ENCODE assay signal across 12 cellular contexts in genomic region chr3:71062037-71062919, GRCh38.
DNase-seq lines count a peak whose midpoint lies in the region; ATAC-seq, FAIRE-seq and TF ChIP-seq lines count a peak whose summit lies in the region.
"Had no signal": no experiment of that assay in that cellular context is flagged by ENCODE, and none has a peak within 500 bp of the region (broad histone marks: within the 10 kb centered on the region; RNA-seq: fewer than 3 reads in every experiment).

No MANE protein-coding gene starts in this region.

- no peak overlapping the region for H3K4me3 Mint-ChIP-seq in activated CD4-positive, alpha-beta memory T cell treated with anti-CD3 and anti-CD28 coated beads, Interleukin-2, amount 10 ng/mL, durations not matched to agents 7 days and 5 days
- H3K4me3 Mint-ChIP-seq: activated naive CD8-positive, alpha-beta T cell treated with anti-CD3 and anti-CD28 coated beads for 36 hours had no signal

- no peak overlapping the region for H3K27ac Mint-ChIP-seq in activated CD4-positive, alpha-beta memory T cell treated with anti-CD3 and anti-CD28 coated beads, Interleukin-2, amount 10 ng/mL, durations not matched to agents 7 days and 5 days
- H3K27ac Mint-ChIP-seq: activated naive CD8-positive, alpha-beta T cell treated with anti-CD3 and anti-CD28 coated beads for 36 hours had no signal

- no peak for TF ChIP-seq POLR2A in HCT116 (IDR thresholded peaks at IDR 0.05; ENCODE audit: borderline replicate concordance, extremely low read depth, insufficient read depth, insufficient read length)
- no peak for TF ChIP-seq POLR2A in stomach (IDR thresholded peaks at IDR 0.05)
- no peak for TF ChIP-seq POLR2A in GM18505 (IDR thresholded peaks at IDR 0.05; ENCODE audit: borderline replicate concordance, extremely low read depth, insufficient read depth, insufficient read length)

- POLR2A ChIA-PET in HCT116 (lab: Charles Lee) = no interaction called here
- POLR2A ChIA-PET in activated CD4-positive, alpha-beta memory T cell treated with anti-CD3 and anti-CD28 coated beads, Interleukin-2, amount 10 ng/mL, durations not matched to agents 7 days and 5 days (lab: Charles Lee) = interaction anchor here (0.8 to 6.9 kb wide), 22 partner anchors 8 to 522 kb away, joined by 3 to 78 read pairs (median 4); partner anchors contain the start of gene FOXP1

- H3K36me3 Mint-ChIP-seq in activated CD4-positive, alpha-beta memory T cell treated with anti-CD3 and anti-CD28 coated beads, Interleukin-2, amount 10 ng/mL, durations not matched to agents 7 days and 5 days (ENCODE audit: low read depth) = peaks cover 14% of the 10 kb centered on the region

- H3K27me3 ChIP-seq in HCT116 (ENCODE audit: insufficient read depth, low read length) (no peaks in the 10 kb centered on the region), stomach (no peaks in the 10 kb centered on the region)

- FAIRE-seq in kidney (lab: Jason Lieb, UNC) = no peak

- H3K79me2 ChIP-seq in HCT116 (ENCODE audit: insufficient read depth, low read length) = no peaks in the 10 kb centered on the region

- no peak overlapping the region for H2AFZ ChIP-seq in HCT116 (ENCODE audit: low read depth, low read length, poor library complexity, severe bottlenecking)

- H3K27me3 Mint-ChIP-seq in activated CD4-positive, alpha-beta memory T cell treated with anti-CD3 and anti-CD28 coated beads, Interleukin-2, amount 10 ng/mL, durations not matched to agents 7 days and 5 days = no peaks in the 10 kb centered on the region
- H3K27me3 Mint-ChIP-seq: activated naive CD8-positive, alpha-beta T cell treated with anti-CD3 and anti-CD28 coated beads for 36 hours had no signal

- ATAC-seq in HCT116 = no peak
- ATAC-seq in GM18505 (IDR thresholded peaks at IDR 0.05; ENCODE audit: unreplicated experiment) = no peak
- no peak for ATAC-seq in HG03565 (IDR thresholded peaks at IDR 0.05; ENCODE audit: unreplicated experiment)
- ATAC-seq: left lobe of liver had no signal

- TF ChIP-seq RAD21 in HCT116 (IDR thresholded peaks at IDR 0.05; ENCODE audit: low read depth) = no peak

- intact Hi-C loops in HCT116 (cut with micrococcal nuclease) = no loop called here
- intact Hi-C loops in kidney (cut with DNase I) = no loop called here
- intact Hi-C loops in stomach (cut with DNase I; ENCODE audit: low total_unique reads) = no loop called here

- no peak overlapping the region for H3K4me3 ChIP-seq in HCT116 (replicated peaks in 1 of 2; ENCODE audit: low read depth in 1 of 2, low read length in 2 of 2)
- peak overlapping the region; percentile 67 to 74 for H3K4me3 ChIP-seq in kidney (ENCODE audit: low read length in 2 of 2)
- H3K4me3 ChIP-seq in stomach = peak overlapping the region; percentile 52 to 67 (median 63)
- H3K4me3 ChIP-seq: GM12878 had no signal

- RAD21 ChIA-PET in HCT116 (lab: Charles Lee; ENCODE audit: low non-redundant PET in 1 of 2, low total read pairs in 2 of 2, uncharacterized antibody in 2 of 2, unreplicated experiment in 2 of 2) = no interaction called here

- no peaks in the 10 kb centered on the region for H3K9me3 Mint-ChIP-seq in activated CD4-positive, alpha-beta memory T cell treated with anti-CD3 and anti-CD28 coated beads, Interleukin-2, amount 10 ng/mL, durations not matched to agents 7 days and 5 days
- H3K9me3 Mint-ChIP-seq: activated naive CD8-positive, alpha-beta T cell treated with anti-CD3 and anti-CD28 coated beads for 36 hours had no signal

- H3K9ac ChIP-seq in HCT116 (ENCODE audit: low read length) (no peak overlapping the region), kidney (ENCODE audit: low read length in 2 of 2) (no peak overlapping the region)

- H3K4me1 Mint-ChIP-seq in activated CD4-positive, alpha-beta memory T cell treated with anti-CD3 and anti-CD28 coated beads, Interleukin-2, amount 10 ng/mL, durations not matched to agents 7 days and 5 days = peaks cover 65% of the 10 kb centered on the region

- H3K9me3 ChIP-seq in HCT116 (ENCODE audit: control insufficient read depth in 1 of 2, insufficient read depth in 1 of 2, low read depth in 1 of 2, low read length in 2 of 2) = no peaks in the 10 kb centered on the region
- no peaks in the 10 kb centered on the region for H3K9me3 ChIP-seq in kidney (ENCODE audit: control insufficient read depth in 1 of 2, low read length in 2 of 2)
- no peaks in the 10 kb centered on the region for H3K9me3 ChIP-seq in stomach

- no peaks in the 10 kb centered on the region for H3K9me2 ChIP-seq in HCT116 (ENCODE audit: insufficient read depth)

- no peak for TF ChIP-seq CTCF in HCT116 (IDR thresholded peaks at IDR 0.05 in 2 of 3, conservative IDR thresholded peaks at IDR 0.05 in 1 of 3; ENCODE audit: borderline replicate concordance in 1 of 3, insufficient read depth in 1 of 3, low read depth in 2 of 3, low read length in 2 of 3)
- TF ChIP-seq CTCF in kidney (IDR thresholded peaks at IDR 0.05; ENCODE audit: borderline replicate concordance, extremely low read depth, insufficient read depth) = no peak
- TF ChIP-seq CTCF in stomach (IDR thresholded peaks at IDR 0.05) = no peak

- no peak overlapping the region for H3K4me2 ChIP-seq in HCT116 (ENCODE audit: low read length)

- DNase-seq in HCT116 (ENCODE audit: low read depth, low spot score) = no peak
- peak; percentile 75 for DNase-seq in amniotic epithelial cell (ENCODE audit: low read depth)
- DNase-seq in kidney = no peak
- no peak for DNase-seq in stomach
- no peak for DNase-seq in activated CD4-positive, alpha-beta memory T cell treated with anti-CD3 and anti-CD28 coated beads, Interleukin-2, amount 10 ng/mL, durations not matched to agents 7 days and 5 days
- no peak for DNase-seq in SW 1271 (lab: John Stamatoyannopoulos, UW)
- DNase-seq: activated naive CD8-positive, alpha-beta T cell treated with anti-CD3 and anti-CD28 coated beads for 36 hours; NCI-H1092 treated with DMSO at 0.1 percent for 48 hours had no signal

- no TSS peak for BruUV-seq in HCT116 (replicated peaks; lab: Mats Ljungman, UMichigan)

- CTCF ChIA-PET in HCT116 (lab: Charles Lee) = no interaction called here
- CTCF ChIA-PET in activated CD4-positive, alpha-beta memory T cell treated with anti-CD3 and anti-CD28 coated beads, Interleukin-2, amount 10 ng/mL, durations not matched to agents 7 days and 5 days (lab: Charles Lee) = interaction anchor here (0.7 to 1.9 kb wide), 9 partner anchors 10 to 512 kb away, joined by 3 to 8 read pairs (median 4); no protein-coding TSS in a partner anchor

- WGBS in stomach, 5 donors = 18 to 25% (median 19%) methylated on average over 14 of the region's 14 CpGs

- H4K20me1 ChIP-seq in HCT116 (ENCODE audit: insufficient read depth) = no peaks in the 10 kb centered on the region

- H3K4me1 ChIP-seq in HCT116 (ENCODE audit: control insufficient read depth in 1 of 2, insufficient read depth in 2 of 2, low read length in 2 of 2) (no peaks in the 10 kb centered on the region), kidney (ENCODE audit: control insufficient read depth in 1 of 2, insufficient read depth in 1 of 2, low read depth in 1 of 2, low read length in 2 of 2) (peaks cover 2 to 6% of the 10 kb centered on the region in 2 donors), stomach (peaks cover 31 to 82% (median 66%) of the 10 kb centered on the region in 4 donors)

- H3K27ac ChIP-seq in HCT116 (ENCODE audit: low read depth, low read length) (no peak overlapping the region), kidney (ENCODE audit: low read depth in 2 of 2, low read length in 2 of 2) (no peak overlapping the region), stomach (peak overlapping the region in 4 of 5 donors; percentile 92 to 99 (median 96))

- TF ChIP-seq EP300 in stomach (IDR thresholded peaks at IDR 0.05) = no peak

- no peaks in the 10 kb centered on the region for H3K36me3 ChIP-seq in HCT116 (ENCODE audit: control insufficient read depth in 1 of 2, insufficient read depth in 2 of 2, low read length in 2 of 2)
- H3K36me3 ChIP-seq in kidney (ENCODE audit: control insufficient read depth in 1 of 2, insufficient read depth in 2 of 2, low read length in 2 of 2) = no peaks in the 10 kb centered on the region
- no peaks in the 10 kb centered on the region for H3K36me3 ChIP-seq in stomach

TF ChIP-seq in HCT116, 20 proteins besides CTCF, POLR2A, EP300 and RAD21:
- TF ChIP-seq CEBPB (IDR thresholded peaks at IDR 0.05; ENCODE audit: low read depth) (0 out of 2 replicates have a peak, but pooled peaks have one; percentile 15), ZFX (IDR thresholded peaks at IDR 0.05) (no peak)

Comparison
In these comparisons a context has a peak if more than half of its experiments do, and no peak if none do; other contexts are left out.
1. H3K27ac ChIP-seq: peak in stomach (4 of 5); none in HCT116 (single experiment) and kidney (0 of 2).
2. H3K4me3 ChIP-seq: peak in kidney (2 of 2) and stomach (4 of 4); none in HCT116 (0 of 2).